Comparison of ENCODE assay signal across 20 cellular contexts in genomic region chr6:141472123-141472522, GRCh38.
"Had no signal": no experiment of that assay in that cellular context is flagged by ENCODE, and none has a peak within 500 bp of the region (broad histone marks: within the 10 kb centered on the region; RNA-seq: fewer than 3 reads in every experiment).

No MANE protein-coding gene starts in this region.

- H3K27me3 Mint-ChIP-seq: activated CD4-positive, alpha-beta T cell treated with anti-CD3 and anti-CD28 coated beads for 36 hours; activated naive CD8-positive, alpha-beta T cell treated with anti-CD3 and anti-CD28 coated beads for 36 hours had no signal

- H3K9me3 ChIP-seq: esophagus muscularis mucosa, gastroesophageal sphincter, neutrophil, pancreas, upper lobe of right lung had no signal

- H3K27ac Mint-ChIP-seq: activated CD4-positive, alpha-beta T cell treated with anti-CD3 and anti-CD28 coated beads for 36 hours; activated naive CD8-positive, alpha-beta T cell treated with anti-CD3 and anti-CD28 coated beads for 36 hours had no signal

- H3K27me3 ChIP-seq: cardiac muscle cell, esophagus muscularis mucosa, gastroesophageal sphincter, heart left ventricle, neutrophil, pancreas, upper lobe of right lung had no signal

- H3K4me1 ChIP-seq: esophagus muscularis mucosa, pancreas, upper lobe of right lung had no signal

- H3K36me3 Mint-ChIP-seq: activated naive CD8-positive, alpha-beta T cell treated with anti-CD3 and anti-CD28 coated beads for 36 hours had no signal

- H3K4me2 ChIP-seq: smooth muscle cell had no signal

- H3K27ac ChIP-seq: cardiac muscle cell, esophagus muscularis mucosa, gastroesophageal sphincter, heart left ventricle, neutrophil, pancreas, upper lobe of right lung, WERI-Rb-1 had no signal

- H3K4me1 Mint-ChIP-seq: activated CD4-positive, alpha-beta T cell treated with anti-CD3 and anti-CD28 coated beads for 36 hours had no signal

- H3K4me3 ChIP-seq: cardiac muscle cell, esophagus muscularis mucosa, gastroesophageal sphincter, heart left ventricle, pancreas, smooth muscle cell, upper lobe of right lung had no signal

- ATAC-seq: activated CD4-positive, alpha-beta T cell treated with anti-CD3 and anti-CD28 coated beads for 36 hours; gastroesophageal sphincter; heart left ventricle; pancreas; sciatic nerve had no signal

- DNase-seq: activated CD4-positive, alpha-beta T cell treated with anti-CD3 and anti-CD28 coated beads for 36 hours; activated CD4-positive, alpha-beta T cell treated with anti-CD3 and anti-CD28 coated beads, Interleukin-2, amount 50 U/mL, for 48 hours; activated naive CD8-positive, alpha-beta T cell treated with anti-CD3 and anti-CD28 coated beads for 36 hours; amniotic stem cell; dermis blood vessel endothelial cell; effector memory CD4-positive, alpha-beta T cell; heart left ventricle; pancreas; stimulated activated CD4-positive, alpha-beta T cell treated with anti-CD3 and anti-CD28 coated beads, Interleukin-4, amount 100 ng/mL, for 24 hours; stimulated activated naive CD4-positive, alpha-beta T cell; SW 1271; T-helper 2 cell; upper lobe of right lung; WERI-Rb-1 had no signal

- H3K4me3 Mint-ChIP-seq: activated CD4-positive, alpha-beta T cell treated with anti-CD3 and anti-CD28 coated beads for 36 hours; activated naive CD8-positive, alpha-beta T cell treated with anti-CD3 and anti-CD28 coated beads for 36 hours had no signal

- H3K36me3 ChIP-seq: cardiac muscle cell, esophagus muscularis mucosa, gastroesophageal sphincter, heart left ventricle, neutrophil, pancreas, upper lobe of right lung, WERI-Rb-1 had no signal
